In the genomic region with DNA sequence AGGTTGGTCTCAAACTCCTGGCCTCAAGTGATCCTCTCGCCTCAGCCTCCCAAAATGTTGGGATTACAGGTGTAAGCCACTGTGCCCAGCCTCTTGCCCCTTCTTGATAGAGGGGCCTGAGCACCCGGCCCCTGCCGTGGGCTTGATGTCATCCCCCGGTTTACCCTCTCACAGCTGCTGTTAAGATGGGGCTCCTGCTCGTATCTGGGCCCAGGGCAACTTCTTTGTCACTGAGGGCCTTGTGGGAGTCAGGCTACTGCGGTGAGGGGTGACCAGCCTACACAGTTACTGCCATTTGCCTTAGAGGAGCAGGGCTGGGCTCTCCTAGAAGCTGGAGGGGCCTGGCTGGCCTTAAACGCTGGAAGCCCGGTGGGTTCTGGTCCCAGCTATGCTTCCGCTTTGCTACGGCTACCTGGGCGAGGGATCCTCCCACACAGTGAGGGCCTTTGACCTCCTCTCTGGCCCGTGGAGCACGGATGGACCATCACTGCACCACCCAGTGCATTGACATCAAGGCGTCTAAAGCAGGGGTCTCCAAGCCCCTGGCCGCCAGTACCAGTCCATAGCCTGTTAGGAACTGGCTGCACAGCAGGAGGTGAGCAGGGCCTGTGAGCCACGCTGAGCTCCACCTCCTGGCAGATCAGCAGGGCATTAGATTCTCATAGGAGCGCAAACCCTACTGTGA, we compare ENCODE assay signal across 3 cellular contexts.
TF ChIP-seq lines count a peak whose summit lies in the region.

No MANE protein-coding gene starts in this region.

TF ChIP-seq in IMR-90, 13 proteins besides CTCF, POLR2A, EP300 and RAD21:
- TF ChIP-seq BHLHE40 (IDR thresholded peaks at IDR 0.05; ENCODE audit: low read depth, low read length) (no peak), RFX5 (IDR thresholded peaks at IDR 0.05; ENCODE audit: low read depth, low read length) (no peak), CEBPB (IDR thresholded peaks at IDR 0.05; ENCODE audit: low read depth, low read length) (no peak), RCOR1 (IDR thresholded peaks at IDR 0.05; ENCODE audit: insufficient replicate concordance, low read length) (no peak), FOS (IDR thresholded peaks at IDR 0.05; ENCODE audit: low read depth, low read length) (no peak), MAFK (IDR thresholded peaks at IDR 0.05; ENCODE audit: low read depth, low read length) (no peak), MAZ (IDR thresholded peaks at IDR 0.05; ENCODE audit: borderline replicate concordance, low read depth, low read length) (no peak), MXI1 (IDR thresholded peaks at IDR 0.05; ENCODE audit: borderline replicate concordance, low read depth, low read length) (no peak), SMC3 (IDR thresholded peaks at IDR 0.05; ENCODE audit: low read depth, low read length) (no peak), CHD1 (IDR thresholded peaks at IDR 0.05; ENCODE audit: low read depth, low read length) (no peak), NFE2L2 (IDR thresholded peaks at IDR 0.05; ENCODE audit: low read depth, low read length) (no peak)
- TF ChIP-seq, protein P1, sequence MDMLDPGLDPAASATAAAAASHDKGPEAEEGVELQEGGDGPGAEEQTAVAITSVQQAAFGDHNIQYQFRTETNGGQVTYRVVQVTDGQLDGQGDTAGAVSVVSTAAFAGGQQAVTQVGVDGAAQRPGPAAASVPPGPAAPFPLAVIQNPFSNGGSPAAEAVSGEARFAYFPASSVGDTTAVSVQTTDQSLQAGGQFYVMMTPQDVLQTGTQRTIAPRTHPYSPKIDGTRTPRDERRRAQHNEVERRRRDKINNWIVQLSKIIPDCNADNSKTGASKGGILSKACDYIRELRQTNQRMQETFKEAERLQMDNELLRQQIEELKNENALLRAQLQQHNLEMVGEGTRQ (IDR thresholded peaks at IDR 0.05; ENCODE audit: low read depth, low read length) = no peak
- TF ChIP-seq, protein P2, sequence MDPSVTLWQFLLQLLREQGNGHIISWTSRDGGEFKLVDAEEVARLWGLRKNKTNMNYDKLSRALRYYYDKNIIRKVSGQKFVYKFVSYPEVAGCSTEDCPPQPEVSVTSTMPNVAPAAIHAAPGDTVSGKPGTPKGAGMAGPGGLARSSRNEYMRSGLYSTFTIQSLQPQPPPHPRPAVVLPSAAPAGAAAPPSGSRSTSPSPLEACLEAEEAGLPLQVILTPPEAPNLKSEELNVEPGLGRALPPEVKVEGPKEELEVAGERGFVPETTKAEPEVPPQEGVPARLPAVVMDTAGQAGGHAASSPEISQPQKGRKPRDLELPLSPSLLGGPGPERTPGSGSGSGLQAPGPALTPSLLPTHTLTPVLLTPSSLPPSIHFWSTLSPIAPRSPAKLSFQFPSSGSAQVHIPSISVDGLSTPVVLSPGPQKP (IDR thresholded peaks at IDR 0.05; ENCODE audit: borderline replicate concordance, low read depth, low read length) = no peak

TF ChIP-seq in GM12878, 131 proteins besides CTCF, POLR2A, EP300 and RAD21:
- TF ChIP-seq TCF3 (IDR thresholded peaks at IDR 0.05; ENCODE audit: borderline replicate concordance, insufficient read depth, low read depth, low read length) (no peak), NR2F1 (conservative IDR thresholded peaks at IDR 0.05) (no peak), MEF2A (IDR thresholded peaks at IDR 0.05; ENCODE audit: insufficient read depth, low read depth, low read length) (no peak), SMC3 (IDR thresholded peaks at IDR 0.05; ENCODE audit: borderline replicate concordance, low read length) (no peak), EZH2 (IDR thresholded peaks at IDR 0.05; ENCODE audit: borderline replicate concordance, control insufficient read depth, low read depth, low read length) (no peak)
- TF ChIP-seq, protein P3, sequence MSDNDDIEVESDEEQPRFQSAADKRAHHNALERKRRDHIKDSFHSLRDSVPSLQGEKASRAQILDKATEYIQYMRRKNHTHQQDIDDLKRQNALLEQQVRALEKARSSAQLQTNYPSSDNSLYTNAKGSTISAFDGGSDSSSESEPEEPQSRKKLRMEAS (IDR thresholded peaks at IDR 0.05; ENCODE audit: low read depth, low read length) = no peak

TF ChIP-seq in neural cell, 6 proteins besides CTCF, POLR2A, EP300 and RAD21:
- TF ChIP-seq, protein P4, sequence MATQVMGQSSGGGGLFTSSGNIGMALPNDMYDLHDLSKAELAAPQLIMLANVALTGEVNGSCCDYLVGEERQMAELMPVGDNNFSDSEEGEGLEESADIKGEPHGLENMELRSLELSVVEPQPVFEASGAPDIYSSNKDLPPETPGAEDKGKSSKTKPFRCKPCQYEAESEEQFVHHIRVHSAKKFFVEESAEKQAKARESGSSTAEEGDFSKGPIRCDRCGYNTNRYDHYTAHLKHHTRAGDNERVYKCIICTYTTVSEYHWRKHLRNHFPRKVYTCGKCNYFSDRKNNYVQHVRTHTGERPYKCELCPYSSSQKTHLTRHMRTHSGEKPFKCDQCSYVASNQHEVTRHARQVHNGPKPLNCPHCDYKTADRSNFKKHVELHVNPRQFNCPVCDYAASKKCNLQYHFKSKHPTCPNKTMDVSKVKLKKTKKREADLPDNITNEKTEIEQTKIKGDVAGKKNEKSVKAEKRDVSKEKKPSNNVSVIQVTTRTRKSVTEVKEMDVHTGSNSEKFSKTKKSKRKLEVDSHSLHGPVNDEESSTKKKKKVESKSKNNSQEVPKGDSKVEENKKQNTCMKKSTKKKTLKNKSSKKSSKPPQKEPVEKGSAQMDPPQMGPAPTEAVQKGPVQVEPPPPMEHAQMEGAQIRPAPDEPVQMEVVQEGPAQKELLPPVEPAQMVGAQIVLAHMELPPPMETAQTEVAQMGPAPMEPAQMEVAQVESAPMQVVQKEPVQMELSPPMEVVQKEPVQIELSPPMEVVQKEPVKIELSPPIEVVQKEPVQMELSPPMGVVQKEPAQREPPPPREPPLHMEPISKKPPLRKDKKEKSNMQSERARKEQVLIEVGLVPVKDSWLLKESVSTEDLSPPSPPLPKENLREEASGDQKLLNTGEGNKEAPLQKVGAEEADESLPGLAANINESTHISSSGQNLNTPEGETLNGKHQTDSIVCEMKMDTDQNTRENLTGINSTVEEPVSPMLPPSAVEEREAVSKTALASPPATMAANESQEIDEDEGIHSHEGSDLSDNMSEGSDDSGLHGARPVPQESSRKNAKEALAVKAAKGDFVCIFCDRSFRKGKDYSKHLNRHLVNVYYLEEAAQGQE (IDR thresholded peaks at IDR 0.05; ENCODE audit: borderline replicate concordance) = no peak
- no peak for TF ChIP-seq POLR2AphosphoS5 (IDR thresholded peaks at IDR 0.05)
